ENCODE assay signal across 23 cellular contexts in the genomic region with DNA sequence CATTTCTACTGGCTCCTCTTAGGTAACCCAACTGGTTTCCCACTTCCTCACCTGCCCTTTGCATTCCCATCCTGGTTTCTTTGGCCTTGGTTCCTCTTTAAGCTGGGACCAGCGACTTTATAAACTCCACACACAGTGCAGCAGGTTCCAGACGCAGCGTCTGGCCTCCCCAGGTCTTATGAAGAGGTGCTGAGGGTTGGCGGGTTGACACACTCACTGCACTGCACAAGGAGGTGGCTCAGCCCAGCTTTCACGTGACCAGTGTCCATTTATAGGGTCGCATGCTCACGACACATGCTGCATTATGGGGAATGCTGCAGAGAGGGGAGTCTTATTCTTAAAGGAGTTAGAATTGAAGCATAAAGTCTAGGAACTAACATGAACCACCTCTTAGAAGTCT.
DNase-seq lines count a peak whose midpoint lies in the region; ATAC-seq, FAIRE-seq and TF ChIP-seq lines count a peak whose summit lies in the region.
"Had no signal": no experiment of that assay in that cellular context is flagged by ENCODE, and none has a peak within 500 bp of the region (broad histone marks: within the 10 kb centered on the region; RNA-seq: fewer than 3 reads in every experiment).

No MANE protein-coding gene starts in this region.

- H3K4me2 ChIP-seq in HepG2 (ENCODE audit: low read depth, low read length) (no peak overlapping the region), neuronal stem cell (ENCODE audit: insufficient read depth, low read length, poor library complexity, severe bottlenecking) (no peak overlapping the region)
- H3K4me2 ChIP-seq: SK-N-SH had no signal

- H2BK120ac ChIP-seq in neuronal stem cell (ENCODE audit: low read depth, low read length), result no peak overlapping the region

- H2AK5ac ChIP-seq in neuronal stem cell (ENCODE audit: low read depth, low read length), result no peak overlapping the region

- in situ Hi-C loops in HepG2 (cut with HindIII; ENCODE audit: extremely low pct_ligation_motif_present, low pct_unique_long_range_greater_than_20kb), result no loop called here

- no peak overlapping the region for H2BK5ac ChIP-seq in neuronal stem cell (ENCODE audit: low read length)

- DNase-seq in UCSD-AML1 (lab: John Stamatoyannopoulos, UW; ENCODE audit: unreplicated experiment) (peak; percentile 18), HepG2 (ENCODE audit: low spot score) (no peak), neuronal stem cell (ENCODE audit: low spot score) (no peak), hepatic stellate cell (ENCODE audit: low spot score) (no peak), islet precursor cell (no peak)
- no peak for DNase-seq in stimulated activated naive CD8-positive, alpha-beta T cell treated with anti-CD3 and anti-CD28 coated beads, Interleukin-15, Interleukin-2, amounts not matched to agents 100 U/mL and 50 U/mL, for 24 hours
- DNase-seq: ACHN; Calu3; CD8-positive, alpha-beta T cell; DMS153; MG63; NCI-H1048; NCI-H1417 treated with DMSO at 0.1 percent for 48 hours; NCI-H187 treated with DMSO at 0.1 percent for 48 hours; NCI-H2227 treated with DMSO at 0.1 percent for 48 hours; NCI-H510A treated with DMSO at 0.1 percent for 48 hours; NCI-H748 treated with DMSO at 0.1 percent for 48 hours; SIG-M5; SK-N-SH had no signal

- no TSS peak for BruUV-seq in HepG2 (replicated peaks; lab: Mats Ljungman, UMichigan)

- H2BK15ac ChIP-seq in neuronal stem cell (ENCODE audit: low read length), result no peak overlapping the region

- CTCF ChIA-PET in HepG2 (lab: Yijun Ruan, JAX; ENCODE audit: low intra/inter-chr PET ratio, low total read pairs), result no interaction called here

- no peak overlapping the region for H2AFZ ChIP-seq in HepG2 (ENCODE audit: low read length)
- H2AFZ ChIP-seq in neuronal stem cell (ENCODE audit: low read length), result no peak overlapping the region

- no peak overlapping the region for H2BK12ac ChIP-seq in neuronal stem cell (ENCODE audit: low read length)

- no peak overlapping the region for H3K23ac ChIP-seq in neuronal stem cell (ENCODE audit: low read depth, low read length, poor library complexity)

- peaks cover 50% of the 10 kb centered on the region for H3K4me1 ChIP-seq in HepG2 (ENCODE audit: insufficient read depth, low read length)
- no peaks in the 10 kb centered on the region for H3K4me1 ChIP-seq in neuronal stem cell (ENCODE audit: control insufficient read depth in 2 of 2, insufficient read depth in 1 of 2, low read depth in 1 of 2, low read length in 2 of 2)

- WGBS in HepG2 (ENCODE audit: low lambda C conversion rate), result 95% methylated on average over 7 of the region's 7 CpGs
- no CpG with 5 or more reads among the region's 7 CpGs for WGBS in neuronal stem cell (ENCODE audit: extremely low coverage in 2 of 2, insufficient read length in 2 of 2, insufficient replicate concordance in 1 of 2), 2 donors

- H3K9me3 ChIP-seq in HepG2 (ENCODE audit: low read length) (no peaks in the 10 kb centered on the region), neuronal stem cell (replicated peaks in 1 of 2; ENCODE audit: control insufficient read depth in 2 of 2, insufficient read depth in 1 of 2, low read depth in 1 of 2, low read length in 2 of 2) (no peaks in the 10 kb centered on the region)
- H3K9me3 ChIP-seq: BLaER1, MG63, SK-N-SH had no signal

- no peak overlapping the region for H3K14ac ChIP-seq in neuronal stem cell (ENCODE audit: low read length)

- no peak overlapping the region for H4K8ac ChIP-seq in neuronal stem cell (ENCODE audit: low read depth, low read length)

- TF ChIP-seq POLR2A in HepG2 (IDR thresholded peaks at IDR 0.05; ENCODE audit: insufficient read depth in 1 of 2, low read depth in 2 of 2, low read length in 2 of 2), result no peak

- H3K36me3 ChIP-seq in HepG2 (replicated peaks in 1 of 2; ENCODE audit: control insufficient read depth in 1 of 2, insufficient read depth in 2 of 2, low read length in 2 of 2) (peaks cover 4 to 8% of the 10 kb centered on the region in 2 experiments; a peak in 3 of 5 replicates), neuronal stem cell (replicated peaks in 1 of 2; ENCODE audit: control insufficient read depth in 2 of 2, insufficient read depth in 2 of 2, low read length in 2 of 2) (peaks cover 0 to 26% of the 10 kb centered on the region in 2 donors)
- H3K36me3 ChIP-seq: BLaER1, MG63 had no signal

- H3K4ac ChIP-seq in neuronal stem cell (ENCODE audit: low read length), result no peak overlapping the region

- FAIRE-seq in HepG2 (lab: Jason Lieb, UNC), result no peak
- FAIRE-seq: K562 had no signal

- no peak overlapping the region for H3K4me3 ChIP-seq in HepG2 (replicated peaks in 1 of 3; ENCODE audit: insufficient read depth in 1 of 3, low read depth in 2 of 3, low read length in 3 of 3)
- H3K4me3 ChIP-seq in neuronal stem cell (ENCODE audit: low read length in 2 of 2), result no peak overlapping the region
- H3K4me3 ChIP-seq: BLaER1, K562, MG63 had no signal

- H3K27ac ChIP-seq in HepG2 (ENCODE audit: extremely low read length, insufficient read depth, low read length), result no peak overlapping the region
- H3K27ac ChIP-seq in neuronal stem cell (replicated peaks; ENCODE audit: low read length), result no peak overlapping the region
- H3K27ac ChIP-seq: BLaER1 had no signal

- no peaks in the 10 kb centered on the region for H3K27me3 ChIP-seq in HepG2 (ENCODE audit: control insufficient read depth in 1 of 2, insufficient read depth in 2 of 2, low read length in 2 of 2)
- no peaks in the 10 kb centered on the region for H3K27me3 ChIP-seq in neuronal stem cell (ENCODE audit: control insufficient read depth in 3 of 3, insufficient read depth in 3 of 3, low read depth in 1 of 3, low read length in 3 of 3)
- H3K27me3 ChIP-seq: BLaER1, MG63 had no signal

- H3K79me2 ChIP-seq in HepG2 (ENCODE audit: insufficient read depth, low read length), result peaks cover 72% of the 10 kb centered on the region

- H3K9ac ChIP-seq in HepG2 (ENCODE audit: insufficient read depth, low read depth, low read length) (no peak overlapping the region), neuronal stem cell (ENCODE audit: low read depth, low read length, poor library complexity) (no peak overlapping the region)
- H3K9ac ChIP-seq: BLaER1, SK-N-SH had no signal

- POLR2A ChIA-PET in HepG2 (lab: Yijun Ruan, JAX), result no interaction called here

- intact Hi-C loops in HepG2 (cut with micrococcal nuclease; ENCODE audit: unreplicated experiment), result no loop called here

- TF ChIP-seq EP300 in HepG2 (IDR thresholded peaks at IDR 0.05; ENCODE audit: low read depth in 2 of 2, low read length in 2 of 2), result no peak
- no peak for TF ChIP-seq EP300 in HepG2 (CRISPR knock-in tag; IDR thresholded peaks at IDR 0.05; ENCODE audit: borderline replicate concordance)

- peak; percentile 13; the same call in 1 of the 3 replicates for ATAC-seq in HepG2
- no peak for ATAC-seq in HG02610 (IDR thresholded peaks at IDR 0.05; ENCODE audit: unreplicated experiment)
- ATAC-seq in stimulated activated naive CD8-positive, alpha-beta T cell treated with anti-CD3 and anti-CD28 coated beads, Interleukin-15, Interleukin-2, amounts not matched to agents 100 U/mL and 50 U/mL, for 24 hours, result no peak
- ATAC-seq: CD8-positive, alpha-beta T cell; K562; Panc1 had no signal

- TF ChIP-seq RAD21 in HepG2 (CRISPR knock-in tag; IDR thresholded peaks at IDR 0.05), result no peak

- no peak overlapping the region for H4K91ac ChIP-seq in neuronal stem cell (ENCODE audit: low read depth, low read length, poor library complexity)

- H3K18ac ChIP-seq in neuronal stem cell (ENCODE audit: low read length), result peak overlapping the region; percentile 39

- peaks cover 26% of the 10 kb centered on the region; the same call in 1 of the 2 replicates for H4K20me1 ChIP-seq in HepG2 (ENCODE audit: insufficient read depth, low read length)
- H4K20me1 ChIP-seq: BLaER1 had no signal

- no peaks in the 10 kb centered on the region for H3K79me1 ChIP-seq in neuronal stem cell (ENCODE audit: low read depth, low read length)

- no peak for TF ChIP-seq CTCF in HepG2 (CRISPR knock-in tag; IDR thresholded peaks at IDR 0.05)

TF ChIP-seq in HepG2, 621 proteins besides CTCF, POLR2A, EP300 and RAD21 (continues in another document):
- TF ChIP-seq CCAR2 (optimal IDR thresholded peaks at IDR 0.05; ENCODE audit: low read depth, low read length) (no peak), ZNF709 (CRISPR knock-in tag; IDR thresholded peaks at IDR 0.05) (no peak), ZNF383 (CRISPR knock-in tag; IDR thresholded peaks at IDR 0.05; ENCODE audit: borderline replicate concordance) (no peak), CAMTA2 (CRISPR knock-in tag; IDR thresholded peaks at IDR 0.05; ENCODE audit: borderline replicate concordance) (no peak), ZNF746 (CRISPR knock-in tag; IDR thresholded peaks at IDR 0.05) (no peak), ZFP1 (CRISPR knock-in tag; IDR thresholded peaks at IDR 0.05) (no peak)
- TF ChIP-seq, protein P1, sequence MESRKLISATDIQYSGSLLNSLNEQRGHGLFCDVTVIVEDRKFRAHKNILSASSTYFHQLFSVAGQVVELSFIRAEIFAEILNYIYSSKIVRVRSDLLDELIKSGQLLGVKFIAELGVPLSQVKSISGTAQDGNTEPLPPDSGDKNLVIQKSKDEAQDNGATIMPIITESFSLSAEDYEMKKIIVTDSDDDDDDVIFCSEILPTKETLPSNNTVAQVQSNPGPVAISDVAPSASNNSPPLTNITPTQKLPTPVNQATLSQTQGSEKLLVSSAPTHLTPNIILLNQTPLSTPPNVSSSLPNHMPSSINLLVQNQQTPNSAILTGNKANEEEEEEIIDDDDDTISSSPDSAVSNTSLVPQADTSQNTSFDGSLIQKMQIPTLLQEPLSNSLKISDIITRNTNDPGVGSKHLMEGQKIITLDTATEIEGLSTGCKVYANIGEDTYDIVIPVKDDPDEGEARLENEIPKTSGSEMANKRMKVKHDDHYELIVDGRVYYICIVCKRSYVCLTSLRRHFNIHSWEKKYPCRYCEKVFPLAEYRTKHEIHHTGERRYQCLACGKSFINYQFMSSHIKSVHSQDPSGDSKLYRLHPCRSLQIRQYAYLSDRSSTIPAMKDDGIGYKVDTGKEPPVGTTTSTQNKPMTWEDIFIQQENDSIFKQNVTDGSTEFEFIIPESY (CRISPR knock-in tag; IDR thresholded peaks at IDR 0.05), result 0 out of 2 replicates have a peak, but pooled peaks have one; percentile 39
